Comparison of ENCODE assay signal across 20 cellular contexts in the genomic region with DNA sequence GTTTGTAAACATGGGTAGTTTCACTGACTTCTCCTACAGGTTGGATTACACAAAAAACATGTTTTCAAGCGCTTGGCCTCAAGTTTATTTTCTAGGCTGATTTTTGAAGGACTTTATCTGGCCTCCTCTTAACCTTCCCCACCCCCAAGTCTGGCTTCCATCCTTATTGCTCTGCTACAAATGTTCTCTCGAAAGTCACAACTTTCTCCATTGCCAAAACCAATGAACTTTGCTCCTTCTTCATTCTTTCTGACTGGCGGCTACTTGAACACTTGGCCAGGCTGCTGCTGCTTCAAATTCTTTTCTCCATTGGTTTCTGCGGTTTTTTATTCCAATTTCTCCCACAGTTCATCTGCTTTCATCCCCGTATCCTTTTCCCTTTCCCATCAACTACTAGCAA.
DNase-seq lines count a peak whose midpoint lies in the region; ATAC-seq and TF ChIP-seq lines count a peak whose summit lies in the region.
"Had no signal": no experiment of that assay in that cellular context is flagged by ENCODE, and none has a peak within 500 bp of the region (broad histone marks: within the 10 kb centered on the region; RNA-seq: fewer than 3 reads in every experiment).

No MANE protein-coding gene starts in this region.

- H3K4me1 ChIP-seq in uterus, result peaks cover 7 to 8% of the 10 kb centered on the region in 2 donors

- TF ChIP-seq CTCF in astrocyte of the spinal cord (IDR thresholded peaks at IDR 0.05; ENCODE audit: low read depth, low read length) (no peak), uterus (IDR thresholded peaks at IDR 0.05) (no peak)

- no peak overlapping the region for H3K4me3 ChIP-seq in astrocyte of the spinal cord (ENCODE audit: low read depth, low read length)
- H3K4me3 ChIP-seq in uterus, result no peak overlapping the region
- H3K4me3 ChIP-seq: cardiac muscle cell, dorsolateral prefrontal cortex had no signal

- no peaks in the 10 kb centered on the region for H3K9me3 ChIP-seq in uterus

- intact Hi-C loops in Right ventricle myocardium superior (cut with DNase I) (no loop called here), uterus (cut with DNase I; ENCODE audit: low total_unique reads) (no loop called here)

- no peaks in the 10 kb centered on the region for H3K27me3 ChIP-seq in uterus
- H3K27me3 ChIP-seq: cardiac muscle cell, dorsolateral prefrontal cortex had no signal

- no peak for TF ChIP-seq POLR2A in uterus (IDR thresholded peaks at IDR 0.05)

- H3K27ac ChIP-seq in uterus, result peak overlapping the region; percentile 14 to 28
- H3K27ac ChIP-seq: cardiac muscle cell, dorsolateral prefrontal cortex, WERI-Rb-1 had no signal

- peak; percentile 66 for DNase-seq in astrocyte of the spinal cord (ENCODE audit: low read depth, low spot score)
- no peak for DNase-seq in Right ventricle myocardium superior
- peak; percentile 44 for DNase-seq in medulla oblongata (ENCODE audit: extremely low spot score)
- peak; percentile 31 to 38 for DNase-seq in uterus
- DNase-seq in HUDEP-2 (lab: John Stamatoyannopoulos, UW; ENCODE audit: unreplicated experiment in 76 of 76), result no peak
- DNase-seq in NCI-H345 treated with DMSO at 0.1 percent for 48 hours (lab: John Stamatoyannopoulos, UW; ENCODE audit: unreplicated experiment), result no peak
- DNase-seq: activated CD8-positive, alpha-beta memory T cell treated with anti-CD3 and anti-CD28 coated beads, Interleukin-2, amount 50 U/mL, for 4 hours; activated naive CD8-positive, alpha-beta T cell treated with anti-CD3 and anti-CD28 coated beads, Interleukin-2, amount 50 U/mL, for 24 hours; CD8-positive, alpha-beta memory T cell; DMS79; dorsolateral prefrontal cortex; HCEC 1CT; mammary epithelial cell; NCI-H1105 treated with DMSO at 0.1 percent for 48 hours; NCI-H510A treated with DMSO at 0.1 percent for 48 hours; nucleus accumbens; WERI-Rb-1 had no signal

- in situ Hi-C loops in astrocyte of the spinal cord (cut with HindIII; ENCODE audit: low sequenced_read_pairs), result no loop called here

- no peaks in the 10 kb centered on the region for H3K36me3 ChIP-seq in uterus
- H3K36me3 ChIP-seq: cardiac muscle cell, WERI-Rb-1 had no signal

- ATAC-seq in Right ventricle myocardium superior (ENCODE audit: poor library complexity), result peak; percentile 42
- ATAC-seq in GM18498 (IDR thresholded peaks at IDR 0.05; ENCODE audit: unreplicated experiment), result no peak
- ATAC-seq: activated naive CD8-positive, alpha-beta T cell treated with anti-CD3 and anti-CD28 coated beads, Interleukin-2, amount 50 U/mL, for 24 hours; SK-N-SH treated with all-trans-retinoic acid at 6 μM for 48 hours had no signal

Comparison
In these comparisons a context has a peak if more than half of its experiments do, and no peak if none do; other contexts are left out.
1. DNase-seq: peak in astrocyte of the spinal cord (single experiment), medulla oblongata (single experiment) and uterus (2 of 2); none in Right ventricle myocardium superior (single experiment), HUDEP-2 (0 of 76) and NCI-H345 treated with DMSO at 0.1 percent for 48 hours (single experiment).